8 cellular contexts compared by ENCODE assay signal in genomic region chr6:93420163-93420806, GRCh38. TPM values are rescaled to one million over a fixed set of nuclear protein-coding genes. Genes with fewer than 3 reads are reported as not detected.
DNase-seq lines count a peak whose midpoint lies in the region; ATAC-seq, FAIRE-seq and TF ChIP-seq lines count a peak whose summit lies in the region.

No MANE protein-coding gene starts in this region.

- H3K36me3 Mint-ChIP-seq in activated T-cell treated with anti-CD3 and anti-CD28 coated beads, Interleukin-2, amount 50 U/mL, for 4 hours (ENCODE audit: insufficient read depth), result no peaks in the 10 kb centered on the region
- peaks cover 1% of the 10 kb centered on the region for H3K36me3 Mint-ChIP-seq in activated B cell treated with CpG ODN at 0.5 μM for 24 hours (ENCODE audit: low read depth)

- POLR2A ChIA-PET in activated B cell treated with CpG ODN at 0.5 μM for 24 hours (lab: Charles Lee), result no interaction called here

- ATAC-seq in activated T-cell treated with anti-CD3 and anti-CD28 coated beads, Interleukin-2, amount 50 U/mL, for 4 hours, result no peak
- ATAC-seq in activated B cell treated with CpG ODN at 0.5 μM for 24 hours (ENCODE audit: low read depth), result no peak
- ATAC-seq in HG02973 (IDR thresholded peaks at IDR 0.05; ENCODE audit: unreplicated experiment), result no peak
- no peak for ATAC-seq in GM18505 (IDR thresholded peaks at IDR 0.05; ENCODE audit: unreplicated experiment)

- FAIRE-seq in kidney (lab: Jason Lieb, UNC), result peak; percentile 39

- peaks cover 49% of the 10 kb centered on the region for H3K27me3 Mint-ChIP-seq in activated T-cell treated with anti-CD3 and anti-CD28 coated beads, Interleukin-2, amount 50 U/mL, for 4 hours (ENCODE audit: low read depth)
- H3K27me3 Mint-ChIP-seq in activated B cell treated with CpG ODN at 0.5 μM for 24 hours, result peaks cover 34% of the 10 kb centered on the region

- peaks cover 20% of the 10 kb centered on the region for H3K4me1 Mint-ChIP-seq in activated T-cell treated with anti-CD3 and anti-CD28 coated beads, Interleukin-2, amount 50 U/mL, for 4 hours (ENCODE audit: low read depth)
- peaks cover 26% of the 10 kb centered on the region for H3K4me1 Mint-ChIP-seq in activated B cell treated with CpG ODN at 0.5 μM for 24 hours

- peak overlapping the region; percentile 44 to 91 for H3K4me3 ChIP-seq in kidney (ENCODE audit: low read length in 2 of 2)
- peak overlapping the region in 3 of 5 donors; percentile 61 to 73 (median 70) for H3K4me3 ChIP-seq in subcutaneous abdominal adipose tissue (ENCODE audit: low read depth in 1 of 5, low read length in 5 of 5)

- peaks cover 21 to 47% (median 35%) of the 10 kb centered on the region in 5 donors for H3K27me3 ChIP-seq in subcutaneous abdominal adipose tissue (ENCODE audit: control insufficient read depth in 5 of 5, insufficient read depth in 4 of 5, low read length in 5 of 5)

- H3K4me1 ChIP-seq in kidney (ENCODE audit: control insufficient read depth in 1 of 2, insufficient read depth in 1 of 2, low read depth in 1 of 2, low read length in 2 of 2) (peaks cover 0 to 2% of the 10 kb centered on the region in 2 donors), subcutaneous abdominal adipose tissue (ENCODE audit: control insufficient read depth in 5 of 5, insufficient read depth in 5 of 5, low read length in 5 of 5) (peaks cover 4 to 38% (median 33%) of the 10 kb centered on the region in 5 donors)

- peak overlapping the region; percentile 37 for H3K4me3 Mint-ChIP-seq in activated T-cell treated with anti-CD3 and anti-CD28 coated beads, Interleukin-2, amount 50 U/mL, for 4 hours
- H3K4me3 Mint-ChIP-seq in activated B cell treated with CpG ODN at 0.5 μM for 24 hours, result peak overlapping the region; percentile 85

- DNase-seq in activated T-cell treated with anti-CD3 and anti-CD28 coated beads, Interleukin-2, amount 50 U/mL, for 4 hours, result no peak
- DNase-seq in activated T-cell treated with anti-CD3 and anti-CD28 coated beads, Interleukin-2, amount 50 U/mL, for 1 hour, result no peak
- DNase-seq in activated B cell treated with CpG ODN at 0.5 μM for 24 hours (no peak), kidney (no peak)
- DNase-seq in activated effector memory CD4-positive, alpha-beta T cell treated with Interleukin-2 at 50 U/mL for 16 hours, result no peak

- no peaks in the 10 kb centered on the region for H3K9me3 ChIP-seq in kidney (ENCODE audit: control insufficient read depth in 1 of 2, low read length in 2 of 2)
- H3K9me3 ChIP-seq in subcutaneous abdominal adipose tissue (ENCODE audit: control insufficient read depth in 5 of 5, low read length in 5 of 5), result no peaks in the 10 kb centered on the region

- TF ChIP-seq CTCF in activated B cell treated with CpG ODN at 0.5 μM for 24 hours (IDR thresholded peaks at IDR 0.05) (no peak), kidney (IDR thresholded peaks at IDR 0.05; ENCODE audit: borderline replicate concordance, extremely low read depth, insufficient read depth) (no peak)

- TF ChIP-seq POLR2A in GM18505 (IDR thresholded peaks at IDR 0.05; ENCODE audit: borderline replicate concordance, extremely low read depth, insufficient read depth, insufficient read length), result no peak

- no peaks in the 10 kb centered on the region for H3K36me3 ChIP-seq in kidney (ENCODE audit: control insufficient read depth in 1 of 2, insufficient read depth in 2 of 2, low read length in 2 of 2)
- no peaks in the 10 kb centered on the region for H3K36me3 ChIP-seq in subcutaneous abdominal adipose tissue (ENCODE audit: control insufficient read depth in 5 of 5, insufficient read depth in 5 of 5, low read length in 5 of 5)

- intact Hi-C loops in activated B cell treated with CpG ODN at 0.5 μM for 24 hours (cut with micrococcal nuclease), result no loop called here
- intact Hi-C loops in kidney (cut with DNase I), result no loop called here

- peaks cover 2% of the 10 kb centered on the region for H3K9me3 Mint-ChIP-seq in activated T-cell treated with anti-CD3 and anti-CD28 coated beads, Interleukin-2, amount 50 U/mL, for 4 hours
- H3K9me3 Mint-ChIP-seq in activated B cell treated with CpG ODN at 0.5 μM for 24 hours, result peaks cover 5% of the 10 kb centered on the region

- CTCF ChIA-PET in activated B cell treated with CpG ODN at 0.5 μM for 24 hours (lab: Charles Lee), result no interaction called here

- H3K9ac ChIP-seq in kidney (ENCODE audit: low read length in 2 of 2) (peak overlapping the region in 1 of 2 donors; percentile 48), subcutaneous abdominal adipose tissue (ENCODE audit: low read length in 5 of 5) (no peak overlapping the region)

- peak overlapping the region in 1 of 2 donors; percentile 19 for H3K27ac ChIP-seq in kidney (ENCODE audit: low read depth in 2 of 2, low read length in 2 of 2)
- no peak overlapping the region for H3K27ac ChIP-seq in subcutaneous abdominal adipose tissue (ENCODE audit: low read depth, low read length)

- H3K27ac Mint-ChIP-seq in activated B cell treated with CpG ODN at 0.5 μM for 24 hours, result no peak overlapping the region

RNA-seq across cellular contexts. Expression of gene EPHA7, which starts 0.9 kb away (rescaled TPM):
- total RNA-seq in activated T-cell treated with anti-CD3 and anti-CD28 coated beads, Interleukin-2, amount 50 U/mL, for 4 hours, result not detected
- total RNA-seq in activated B cell treated with CpG ODN at 0.5 μM for 24 hours (not detected in 2 replicates), kidney (27.0 TPM)
- 2.6 TPM for polyA plus RNA-seq in kidney (ENCODE audit: insufficient read depth, low read depth, low replicate concordance)

Comparison
In these comparisons a context has a peak if more than half of its experiments do, and no peak if none do; other contexts are left out.
1. RNA of gene EPHA7, which starts 0.9 kb away (total RNA-seq): 27.0 TPM in kidney (single experiment); not detected in activated T-cell treated with anti-CD3 and anti-CD28 coated beads, Interleukin-2, amount 50 U/mL, for 4 hours and not detected in activated B cell treated with CpG ODN at 0.5 μM for 24 hours; every median in the first group is over 10 times any median in the second.